Comparison of ENCODE assay signal across 15 cellular contexts in genomic region chr3:135990903-135991302, GRCh38. TPM values are rescaled to one million over a fixed set of nuclear protein-coding genes. Genes with fewer than 3 reads are reported as not detected.
DNase-seq lines count a peak whose midpoint lies in the region; ATAC-seq and TF ChIP-seq lines count a peak whose summit lies in the region.
"Had no signal": no experiment of that assay in that cellular context is flagged by ENCODE, and none has a peak within 500 bp of the region (broad histone marks: within the 10 kb centered on the region; RNA-seq: fewer than 3 reads in every experiment).

No MANE protein-coding gene starts in this region.

- peak overlapping the region; percentile 87 for H2AK5ac ChIP-seq in IMR-90 (ENCODE audit: low read depth, low read length)

- H2BK120ac ChIP-seq in IMR-90 (ENCODE audit: low read depth, low read length): peak overlapping the region; percentile 87

- H2AK9ac ChIP-seq in IMR-90 (replicated peaks; ENCODE audit: low read depth, low read length, poor library complexity): peak overlapping the region; percentile 84

- DNase-seq in GM23338 (ENCODE audit: low spot score): no peak
- no peak for DNase-seq in IMR-90
- DNase-seq in esophagus muscularis mucosa (ENCODE audit: extremely low spot score): no peak
- no peak for DNase-seq in sigmoid colon
- DNase-seq in stimulated activated CD4-positive, alpha-beta T cell treated with anti-CD3 and anti-CD28 coated beads, Interleukin-2, amount 100 ng/mL, for 48 hours: no peak
- DNase-seq in cerebellar cortex (ENCODE audit: low spot score): no peak
- DNase-seq: CD8-positive, alpha-beta T cell; GF-D8; GOT3; Karpas-422; NCI-H1105 treated with DMSO at 0.1 percent for 48 hours; NCI-H187; NCI-H446; PC-9 had no signal

- no peaks in the 10 kb centered on the region; the same call in 1 of the 2 replicates for H4K20me1 ChIP-seq in GM23338 (replicated peaks; ENCODE audit: insufficient read depth)
- H4K20me1 ChIP-seq in IMR-90 (ENCODE audit: insufficient read depth, low read length): peaks cover 4% of the 10 kb centered on the region; the same call in 1 of the 2 replicates

- peak overlapping the region; percentile 89; the same call in 2 of the 3 replicates for H2BK15ac ChIP-seq in IMR-90 (ENCODE audit: low read depth, low read length)

- 100% methylated on average over 1 of the region's 4 CpGs; no CpG with 5 or more reads in 1 of the 2 experiments for WGBS in IMR-90 (ENCODE audit: extremely low coverage in 2 of 2, insufficient read length in 1 of 2), 2 experiments
- 59% methylated on average over 4 of the region's 4 CpGs for WGBS in esophagus muscularis mucosa
- WGBS in sigmoid colon, 2 donors: 90 to 91% methylated on average over 4 of the region's 4 CpGs

- H3K9me3 ChIP-seq in IMR-90 (ENCODE audit: control insufficient read depth, insufficient read depth, low read length): no peaks in the 10 kb centered on the region
- no peaks in the 10 kb centered on the region for H3K9me3 ChIP-seq in esophagus muscularis mucosa
- no peaks in the 10 kb centered on the region for H3K9me3 ChIP-seq in sigmoid colon

- peak overlapping the region; percentile 86 for H2BK5ac ChIP-seq in IMR-90 (ENCODE audit: low read depth, low read length, poor library complexity, severe bottlenecking)

- H3K4me2 ChIP-seq in GM23338 (no peak overlapping the region), IMR-90 (ENCODE audit: low read depth, low read length) (no peak overlapping the region)
- H3K4me2 ChIP-seq: PC-9 had no signal

- H4K8ac ChIP-seq in IMR-90 (ENCODE audit: low read depth in 2 of 2, low read length in 2 of 2): peak overlapping the region in 1 of 2 experiments; percentile 10; a peak in 2 of 4 replicates

- in situ Hi-C loops in IMR-90 (cut with MboI; ENCODE audit: low sequenced_read_pairs): no loop called here

- H3K36me3 ChIP-seq in GM23338 (ENCODE audit: insufficient read depth) (no peaks in the 10 kb centered on the region), IMR-90 (ENCODE audit: control insufficient read depth, insufficient read depth, low read length) (no peaks in the 10 kb centered on the region; the same call in 1 of the 2 replicates), esophagus muscularis mucosa (no peaks in the 10 kb centered on the region), sigmoid colon (no peaks in the 10 kb centered on the region)

- no peak overlapping the region; the same call in 1 of the 2 replicates for H3K56ac ChIP-seq in IMR-90 (ENCODE audit: extremely low read depth, insufficient read depth, low read length)

- H3K27ac ChIP-seq in GM23338 (ENCODE audit: low read depth): no peak overlapping the region
- H3K27ac ChIP-seq in IMR-90 (ENCODE audit: insufficient read depth, low read length): peak overlapping the region; percentile 61
- H3K27ac ChIP-seq in esophagus muscularis mucosa (replicated peaks in 1 of 4): peak overlapping the region in 3 of 4 donors; percentile 7 to 60 (median 52)
- peak overlapping the region in 3 of 4 donors; percentile 55 to 76 (median 71) for H3K27ac ChIP-seq in sigmoid colon
- H3K27ac ChIP-seq: PC-9 had no signal

- H3K4me3 Mint-ChIP-seq in GM23338: no peak overlapping the region
- H3K4me3 Mint-ChIP-seq: CD8-positive, alpha-beta T cell had no signal

- H3K9ac ChIP-seq in IMR-90 (ENCODE audit: low read depth, low read length): no peak overlapping the region

- no peak for TF ChIP-seq RAD21 in IMR-90 (IDR thresholded peaks at IDR 0.05; ENCODE audit: low read length)

- peaks cover 34 to 73% of the 10 kb centered on the region in 2 experiments for H3K79me1 ChIP-seq in IMR-90 (ENCODE audit: low read depth in 1 of 2, low read length in 2 of 2)

- peak overlapping the region; percentile 86 for H3K14ac ChIP-seq in IMR-90 (replicated peaks; ENCODE audit: low read depth, low read length)

- POLR2A ChIA-PET in IMR-90 (lab: Charles Lee; ENCODE audit: unreplicated experiment): no interaction called here

- no TSS peak for BruUV-seq in IMR-90 (replicated peaks; lab: Mats Ljungman, UMichigan)

- no peak for TF ChIP-seq POLR2A in IMR-90 (IDR thresholded peaks at IDR 0.05; ENCODE audit: low read depth, low read length)
- TF ChIP-seq POLR2A in esophagus muscularis mucosa (IDR thresholded peaks at IDR 0.05; ENCODE audit: low read depth): no peak
- no peak for TF ChIP-seq POLR2A in sigmoid colon (IDR thresholded peaks at IDR 0.05)

- H3K79me2 ChIP-seq in GM23338 (replicated peaks; ENCODE audit: insufficient read depth): peaks cover 8% of the 10 kb centered on the region; the same call in 1 of the 2 replicates

- no peak overlapping the region for H3K4me3 ChIP-seq in GM23338
- no peak overlapping the region for H3K4me3 ChIP-seq in IMR-90 (ENCODE audit: insufficient read depth, low read depth, low read length)
- no peak overlapping the region for H3K4me3 ChIP-seq in esophagus muscularis mucosa
- H3K4me3 ChIP-seq in sigmoid colon: no peak overlapping the region
- H3K4me3 ChIP-seq: PC-9 had no signal

- no peaks in the 10 kb centered on the region for H3K27me3 Mint-ChIP-seq in GM23338 (ENCODE audit: insufficient read depth, low read depth, poor library complexity)

- peak overlapping the region; percentile 12; the same call in 1 of the 2 replicates for H4K5ac ChIP-seq in IMR-90 (ENCODE audit: low read depth, low read length)

- no peak for ATAC-seq in GM23338
- ATAC-seq in IMR-90 (ENCODE audit: low read depth): no peak
- ATAC-seq in HG02642 (IDR thresholded peaks at IDR 0.05; ENCODE audit: poor library complexity, unreplicated experiment): no peak
- ATAC-seq: CD8-positive, alpha-beta T cell had no signal

- H3K4me1 Mint-ChIP-seq in GM23338: peaks cover 14% of the 10 kb centered on the region

- peak overlapping the region; percentile 54; the same call in 1 of the 2 replicates for H4K91ac ChIP-seq in IMR-90 (ENCODE audit: insufficient read depth, low read depth, low read length)

- H3K9me3 Mint-ChIP-seq in GM23338: no peaks in the 10 kb centered on the region
- H3K9me3 Mint-ChIP-seq: CD8-positive, alpha-beta T cell had no signal

- H3K36me3 Mint-ChIP-seq in GM23338 (ENCODE audit: low read depth): no peaks in the 10 kb centered on the region
- H3K36me3 Mint-ChIP-seq: CD8-positive, alpha-beta T cell had no signal

- peak overlapping the region; percentile 84 for H3K4ac ChIP-seq in IMR-90 (ENCODE audit: low read depth, low read length)

- peak overlapping the region; percentile 25 for H3K27ac Mint-ChIP-seq in GM23338
- H3K27ac Mint-ChIP-seq: CD8-positive, alpha-beta T cell had no signal

- no peaks in the 10 kb centered on the region for H3K9me2 ChIP-seq in GM23338 (ENCODE audit: insufficient read depth)

- no peak for TF ChIP-seq EP300 in esophagus muscularis mucosa (IDR thresholded peaks at IDR 0.05)
- no peak for TF ChIP-seq EP300 in sigmoid colon (IDR thresholded peaks at IDR 0.05)

- intact Hi-C loops in IMR-90 (cut with micrococcal nuclease): no loop called here
- intact Hi-C loops in esophagus muscularis mucosa (cut with DNase I): no loop called here
- intact Hi-C loops in sigmoid colon (cut with DNase I): no loop called here

- H3K9me1 ChIP-seq in IMR-90 (ENCODE audit: insufficient read depth, low read length): peaks cover 9% of the 10 kb centered on the region

- peak overlapping the region; percentile 86 for H3K23ac ChIP-seq in IMR-90 (ENCODE audit: low read depth, low read length)

- peak overlapping the region; percentile 50; the same call in 1 of the 2 replicates for H3K18ac ChIP-seq in IMR-90 (ENCODE audit: low read depth, low read length)

- H2AFZ ChIP-seq in GM23338: no peak overlapping the region
- no peak overlapping the region for H2AFZ ChIP-seq in IMR-90 (replicated peaks; ENCODE audit: low read length, poor library complexity)
- H2AFZ ChIP-seq: PC-9 had no signal

- no peaks in the 10 kb centered on the region for H3F3A ChIP-seq in GM23338 (replicated peaks; ENCODE audit: low read depth)

- H3K4me1 ChIP-seq in GM23338 (ENCODE audit: insufficient read depth) (0 out of 2 replicates have a peak, but pooled peaks cover 5% of the 10 kb centered on the region), IMR-90 (ENCODE audit: control insufficient read depth, insufficient read depth, low read length) (peaks cover 10% of the 10 kb centered on the region), esophagus muscularis mucosa (peaks cover 26 to 61% (median 43%) of the 10 kb centered on the region in 4 donors), sigmoid colon (peaks cover 0 to 78% (median 62%) of the 10 kb centered on the region in 4 donors)

- dilution Hi-C loops in IMR-90 (cut with HindIII; ENCODE audit: low sequenced_read_pairs, unreplicated experiment): no loop called here

- CTCF ChIA-PET in IMR-90 (lab: Yijun Ruan, JAX): interaction anchor here (1.4 kb wide), 1 partner anchor 9 kb away, joined by 3 read pairs; no protein-coding TSS in a partner anchor

- TF ChIP-seq CTCF in GM23338 (conservative IDR thresholded peaks at IDR 0.05; ENCODE audit: low read depth in 2 of 2) (no peak), IMR-90 (conservative IDR thresholded peaks at IDR 0.05; ENCODE audit: low read depth, low read length) (no peak), esophagus muscularis mucosa (IDR thresholded peaks at IDR 0.05) (no peak), sigmoid colon (IDR thresholded peaks at IDR 0.05) (no peak)

- H3K27me3 ChIP-seq in GM23338 (ENCODE audit: insufficient read depth) (no peaks in the 10 kb centered on the region), IMR-90 (ENCODE audit: control insufficient read depth, insufficient read depth, low read length) (no peaks in the 10 kb centered on the region), esophagus muscularis mucosa (no peaks in the 10 kb centered on the region), sigmoid colon (no peaks in the 10 kb centered on the region)

- H2BK20ac ChIP-seq in IMR-90 (ENCODE audit: low read depth, low read length): peak overlapping the region; percentile 83

TF ChIP-seq in IMR-90, 13 proteins besides CTCF, POLR2A, EP300 and RAD21 (continues in another document):
- TF ChIP-seq SMC3 (IDR thresholded peaks at IDR 0.05; ENCODE audit: low read depth, low read length) (no peak), ELK1 (IDR thresholded peaks at IDR 0.05; ENCODE audit: borderline replicate concordance, low read depth, low read length) (no peak)

RNA-seq across cellular contexts. Expression of gene PPP2R3A, which starts 25.4 kb away (rescaled TPM):
- 15.2 and 15.4 TPM in 2 replicates for total RNA-seq in GM23338 (2014; rRNA removed; shearing (Covaris generic))
- polyA plus RNA-seq in GM23338 (2016; fragmentation: Nextera tagmentation; extraction: Ambion mirVana) (4.5 and 6.4 TPM in 2 replicates), IMR-90 (2012; rRNA removed) (10.2 and 11.3 TPM in 2 replicates), sigmoid colon (1 to 10 TPM; 4.0 to 8.1 (median 6.6) TPM)
- total RNA-seq in IMR-90 (2012; rRNA removed) (37.3 and 46.7 TPM in 2 replicates), esophagus muscularis mucosa (10 to 100 TPM; 19.4 to 28.9 (median 26.3) TPM), sigmoid colon (10 to 100 TPM; 32.9 to 49.0 (median 36.8) TPM)
- 2.6 and 5.4 TPM in 2 replicates for polyA plus RNA-seq in IMR-90 (2012; cell fraction: cytosol; rRNA removed)
- 0.97 and 6.1 TPM in 2 replicates for polyA plus RNA-seq in IMR-90 (2012; cell fraction: nucleus; rRNA removed; ENCODE audit: low replicate concordance)
